25 cellular contexts compared by ENCODE assay signal in genomic region chr1:52771384-52771783, GRCh38.
"Had no signal": no experiment of that assay in that cellular context is flagged by ENCODE, and none has a peak within 500 bp of the region (broad histone marks: within the 10 kb centered on the region; RNA-seq: fewer than 3 reads in every experiment).

No MANE protein-coding gene starts in this region.

- H3K27me3 Mint-ChIP-seq: activated B cell treated with CpG ODN at 0.5 μM for 24 hours; activated CD4-positive, alpha-beta T cell treated with anti-CD3 and anti-CD28 coated beads for 36 hours; activated naive CD8-positive, alpha-beta T cell; activated T-cell treated with anti-CD3 and anti-CD28 coated beads, Interleukin-2, amount 50 U/mL, for 24 hours; activated T-helper 17 cell treated with anti-CD3 and anti-CD28 coated beads, Interleukin-2, amount 50 U/mL, for 72 hours; natural killer cell treated with Interleukin-12 subunit alpha and Interleukin-12 subunit beta and Interleukin-15 and Interleukin-18, amount 100 ng/mL, for 72 hours; stimulated activated naive CD8-positive, alpha-beta T cell treated with anti-CD3 and anti-CD28 coated beads, Interleukin-15, Interleukin-2, amounts not matched to agents 100 ng/mL and 50 ng/mL, for 24 hours had no signal

- DNase-seq: activated B cell treated with CpG ODN at 0.5 μM for 24 hours; activated CD4-positive, alpha-beta T cell treated with anti-CD3 and anti-CD28 coated beads for 36 hours; activated CD4-positive, alpha-beta T cell treated with anti-CD3 and anti-CD28 coated beads, Interleukin-2, amount 50 U/mL, for 4 hours; activated CD8-positive, alpha-beta memory T cell treated with anti-CD3 and anti-CD28 coated beads for 24 hours; activated CD8-positive, alpha-beta memory T cell treated with anti-CD3 and anti-CD28 coated beads, Interleukin-2, amount 50 U/mL, for 4 hours; activated naive CD4-positive, alpha-beta T cell; activated T-cell treated with anti-CD3 and anti-CD28 coated beads, Interleukin-2, amount 50 U/mL, for 24 hours; adrenal gland; cortex of kidney; endodermal cell; esophagus squamous epithelium; immature natural killer cell; left ventricle myocardium superior; ovary; right cardiac atrium; stimulated activated CD4-positive, alpha-beta T cell treated with anti-CD3 and anti-CD28 coated beads, Interleukin-1b, Interleukin-23, amount 100 ng/mL, for 48 hours; substantia nigra; T-helper 9 cell; thyroid gland had no signal

- H3K9me3 ChIP-seq: adrenal gland, esophagus squamous epithelium, neutrophil, ovary, thyroid gland had no signal

- H3K36me3 ChIP-seq: adrenal gland, ovary had no signal

- H3K4me3 Mint-ChIP-seq: activated B cell treated with CpG ODN at 0.5 μM for 24 hours; activated CD4-positive, alpha-beta T cell treated with anti-CD3 and anti-CD28 coated beads for 36 hours; activated naive CD8-positive, alpha-beta T cell; activated T-cell treated with anti-CD3 and anti-CD28 coated beads, Interleukin-2, amount 50 U/mL, for 24 hours; activated T-helper 17 cell treated with anti-CD3 and anti-CD28 coated beads, Interleukin-2, amount 50 U/mL, for 72 hours; endodermal cell; immature natural killer cell; natural killer cell treated with Interleukin-12 subunit alpha and Interleukin-12 subunit beta and Interleukin-15 and Interleukin-18, amount 100 ng/mL, for 72 hours; stimulated activated naive CD8-positive, alpha-beta T cell treated with anti-CD3 and anti-CD28 coated beads, Interleukin-15, Interleukin-2, amounts not matched to agents 100 ng/mL and 50 ng/mL, for 24 hours had no signal

- H3K27me3 ChIP-seq: adrenal gland, esophagus squamous epithelium, neutrophil, ovary, thyroid gland had no signal

- H3K27ac ChIP-seq: esophagus squamous epithelium, neutrophil, ovary, skin epidermis, thyroid gland had no signal

- H3K9me3 Mint-ChIP-seq: activated B cell treated with CpG ODN at 0.5 μM for 24 hours; activated T-cell treated with anti-CD3 and anti-CD28 coated beads, Interleukin-2, amount 50 U/mL, for 24 hours; activated T-helper 17 cell treated with anti-CD3 and anti-CD28 coated beads, Interleukin-2, amount 50 U/mL, for 72 hours; endodermal cell; immature natural killer cell; natural killer cell treated with Interleukin-12 subunit alpha and Interleukin-12 subunit beta and Interleukin-15 and Interleukin-18, amount 100 ng/mL, for 72 hours; stimulated activated naive CD8-positive, alpha-beta T cell treated with anti-CD3 and anti-CD28 coated beads, Interleukin-15, Interleukin-2, amounts not matched to agents 100 ng/mL and 50 ng/mL, for 24 hours had no signal

- ATAC-seq: activated CD4-positive, alpha-beta T cell treated with anti-CD3 and anti-CD28 coated beads for 36 hours; activated T-helper 17 cell treated with anti-CD3 and anti-CD28 coated beads, Interleukin-2, amount 50 U/mL, for 72 hours; left ventricle myocardium superior; natural killer cell treated with Interleukin-12 subunit alpha and Interleukin-12 subunit beta and Interleukin-15 and Interleukin-18, amount 100 ng/mL, for 72 hours; right cardiac atrium had no signal

- H3K4me3 ChIP-seq: adrenal gland, esophagus squamous epithelium, ovary, skin epidermis, thyroid gland had no signal

- H3K27ac Mint-ChIP-seq: activated B cell treated with CpG ODN at 0.5 μM for 24 hours; activated CD4-positive, alpha-beta T cell treated with anti-CD3 and anti-CD28 coated beads for 36 hours; activated naive CD8-positive, alpha-beta T cell; activated T-cell treated with anti-CD3 and anti-CD28 coated beads, Interleukin-2, amount 50 U/mL, for 24 hours; activated T-helper 17 cell treated with anti-CD3 and anti-CD28 coated beads, Interleukin-2, amount 50 U/mL, for 72 hours; immature natural killer cell; natural killer cell treated with Interleukin-12 subunit alpha and Interleukin-12 subunit beta and Interleukin-15 and Interleukin-18, amount 100 ng/mL, for 72 hours; stimulated activated naive CD8-positive, alpha-beta T cell treated with anti-CD3 and anti-CD28 coated beads, Interleukin-15, Interleukin-2, amounts not matched to agents 100 ng/mL and 50 ng/mL, for 24 hours had no signal

- H3K4me1 ChIP-seq: adrenal gland, esophagus squamous epithelium had no signal
